In the genomic region with DNA sequence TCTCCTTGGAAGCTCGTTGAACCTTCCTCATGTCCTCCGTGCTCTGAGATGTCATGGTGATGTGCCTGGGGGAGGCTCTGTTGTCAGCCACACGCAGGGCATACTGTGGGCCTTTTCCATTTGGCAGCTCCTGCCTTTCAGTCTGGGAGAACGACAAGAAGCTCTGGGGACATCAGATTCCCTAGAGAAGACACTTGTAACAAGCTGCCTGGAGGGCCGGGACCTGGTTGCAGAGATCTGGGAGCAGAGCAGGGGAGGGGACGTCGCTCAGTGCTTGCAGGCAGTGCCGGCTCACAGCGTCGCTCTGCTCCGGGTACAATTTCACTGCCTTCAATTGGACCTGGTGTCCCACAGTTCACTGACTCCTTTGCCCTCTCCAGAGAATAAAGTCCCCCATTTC, we compare ENCODE assay signal across 29 cellular contexts. TPM values are rescaled to one million over a fixed set of nuclear protein-coding genes. Genes with fewer than 3 reads are reported as not detected.
DNase-seq lines count a peak whose midpoint lies in the region; ATAC-seq, FAIRE-seq and TF ChIP-seq lines count a peak whose summit lies in the region.
"Had no signal": no experiment of that assay in that cellular context is flagged by ENCODE, and none has a peak within 500 bp of the region (broad histone marks: within the 10 kb centered on the region; RNA-seq: fewer than 3 reads in every experiment).

No MANE protein-coding gene starts in this region.

- H3K9me3 ChIP-seq in HepG2 (ENCODE audit: low read length) (no peaks in the 10 kb centered on the region), right lobe of liver (no peaks in the 10 kb centered on the region), Panc1 (ENCODE audit: control insufficient read depth, insufficient read depth, low read depth, low read length) (no peaks in the 10 kb centered on the region), testis (no peaks in the 10 kb centered on the region)
- H3K9me3 ChIP-seq: Caco-2, SK-N-SH had no signal

- no peaks in the 10 kb centered on the region for H3K79me2 ChIP-seq in HepG2 (ENCODE audit: insufficient read depth, low read length)

- BruUV-seq in HepG2 (replicated peaks; lab: Mats Ljungman, UMichigan) (no TSS peak), Panc1 (replicated peaks; lab: Mats Ljungman, UMichigan) (no TSS peak)

- peak overlapping the region; percentile 18; the same call in 1 of the 2 replicates for H3K4me2 ChIP-seq in HepG2 (ENCODE audit: low read depth, low read length)
- H3K4me2 ChIP-seq: SK-N-SH had no signal

- H3K27me3 ChIP-seq in HepG2 (ENCODE audit: control insufficient read depth in 1 of 2, insufficient read depth in 2 of 2, low read length in 2 of 2), result peaks cover 1 to 11% of the 10 kb centered on the region in 2 experiments; a peak in 3 of 5 replicates
- H3K27me3 ChIP-seq in right lobe of liver, result no peaks in the 10 kb centered on the region
- H3K27me3 ChIP-seq in Panc1 (ENCODE audit: control insufficient read depth, insufficient read depth, low read length), result no peaks in the 10 kb centered on the region; the same call in 1 of the 2 replicates
- no peaks in the 10 kb centered on the region for H3K27me3 ChIP-seq in testis

- peak overlapping the region; percentile 78 for H3K27ac Mint-ChIP-seq in nephron progenitor cell

- peak; percentile 58 for ATAC-seq in HepG2
- no peak for ATAC-seq in right lobe of liver
- peak; percentile 42; the same call in 1 of the 2 replicates for ATAC-seq in Panc1
- ATAC-seq: HCT116, PC-3 had no signal

- intact Hi-C loops in HepG2 (cut with micrococcal nuclease; ENCODE audit: unreplicated experiment) (no loop called here), right lobe of liver (cut with DNase I) (no loop called here), Panc1 (cut with micrococcal nuclease; ENCODE audit: unreplicated experiment) (no loop called here), testis (cut with DNase I; ENCODE audit: low total_unique reads) (no loop called here)

- no peak overlapping the region for H3K4me3 ChIP-seq in HepG2 (replicated peaks in 1 of 3; ENCODE audit: insufficient read depth in 1 of 3, low read depth in 2 of 3, low read length in 3 of 3)
- H3K4me3 ChIP-seq in right lobe of liver, result no peak overlapping the region
- no peak overlapping the region for H3K4me3 ChIP-seq in Panc1 (ENCODE audit: low read depth in 2 of 2, low read length in 2 of 2)
- H3K4me3 ChIP-seq in testis, result no peak overlapping the region

- CTCF ChIA-PET in HepG2 (lab: Yijun Ruan, JAX; ENCODE audit: low intra/inter-chr PET ratio, low total read pairs), result no interaction called here
- CTCF ChIA-PET in Panc1 (lab: Charles Lee), result no interaction called here

- H3K4me3 Mint-ChIP-seq in nephron progenitor cell, result no peak overlapping the region
- H3K4me3 Mint-ChIP-seq: CD4-positive, CD25-positive, alpha-beta regulatory T cell had no signal

- no peak for TF ChIP-seq EP300 in HepG2 (IDR thresholded peaks at IDR 0.05; ENCODE audit: low read depth in 2 of 2, low read length in 2 of 2)
- no peak for TF ChIP-seq EP300 in HepG2 (CRISPR knock-in tag; IDR thresholded peaks at IDR 0.05; ENCODE audit: borderline replicate concordance)

- in situ Hi-C loops in HepG2 (cut with HindIII; ENCODE audit: extremely low pct_ligation_motif_present, low pct_unique_long_range_greater_than_20kb) (no loop called here), Panc1 (cut with HindIII; ENCODE audit: low pct_unique_long_range_greater_than_20kb, low sequenced_read_pairs) (no loop called here)

- H3K9ac ChIP-seq in HepG2 (ENCODE audit: insufficient read depth, low read depth, low read length), result no peak overlapping the region
- H3K9ac ChIP-seq: SK-N-SH had no signal

- no peak for TF ChIP-seq RAD21 in HepG2 (CRISPR knock-in tag; IDR thresholded peaks at IDR 0.05)

- H3K36me3 ChIP-seq in HepG2 (replicated peaks in 1 of 2; ENCODE audit: control insufficient read depth in 1 of 2, insufficient read depth in 2 of 2, low read length in 2 of 2) (no peaks in the 10 kb centered on the region), right lobe of liver (no peaks in the 10 kb centered on the region), Panc1 (ENCODE audit: control insufficient read depth, insufficient read depth, low read length) (no peaks in the 10 kb centered on the region), testis (ENCODE audit: low read depth, missing control alignments) (no peaks in the 10 kb centered on the region)

- TF ChIP-seq CTCF in HepG2 (CRISPR knock-in tag; IDR thresholded peaks at IDR 0.05) (no peak), right lobe of liver (IDR thresholded peaks at IDR 0.05) (no peak), Panc1 (IDR thresholded peaks at IDR 0.05) (no peak), nephron progenitor cell (IDR thresholded peaks at IDR 0.05) (no peak), testis (IDR thresholded peaks at IDR 0.05) (no peak)

- H3K27me3 Mint-ChIP-seq in nephron progenitor cell (ENCODE audit: low read depth, poor library complexity), result peaks cover 14% of the 10 kb centered on the region
- H3K27me3 Mint-ChIP-seq: CD4-positive, CD25-positive, alpha-beta regulatory T cell had no signal

- no peak for FAIRE-seq in HepG2 (lab: Jason Lieb, UNC)
- FAIRE-seq: GM12891, H1 had no signal

- WGBS in HepG2 (ENCODE audit: low lambda C conversion rate), result 14% methylated on average over 2 of the region's 11 CpGs
- WGBS in right lobe of liver (ENCODE audit: insufficient coverage, low coverage, low lambda C conversion rate, missing lambda C conversion rate), result 67% methylated on average over 7 of the region's 11 CpGs
- 43 to 50% methylated on average over 2 to 11 of the region's 11 CpGs for WGBS in testis, 2 donors

- no peak overlapping the region for H2AFZ ChIP-seq in HepG2 (ENCODE audit: low read length)

- no peaks in the 10 kb centered on the region for H3K4me1 ChIP-seq in HepG2 (ENCODE audit: insufficient read depth, low read length)
- H3K4me1 ChIP-seq in right lobe of liver, result no peaks in the 10 kb centered on the region
- H3K4me1 ChIP-seq in Panc1 (ENCODE audit: control insufficient read depth, insufficient read depth, low read length), result no peaks in the 10 kb centered on the region
- peaks cover 4% of the 10 kb centered on the region for H3K4me1 ChIP-seq in testis
- H3K4me1 ChIP-seq: Caco-2 had no signal

- no peaks in the 10 kb centered on the region for H4K20me1 ChIP-seq in HepG2 (ENCODE audit: insufficient read depth, low read length)

- TF ChIP-seq POLR2A in HepG2 (IDR thresholded peaks at IDR 0.05; ENCODE audit: insufficient read depth in 1 of 2, low read depth in 2 of 2, low read length in 2 of 2), result no peak
- TF ChIP-seq POLR2A in right lobe of liver (IDR thresholded peaks at IDR 0.05), result no peak
- no peak for TF ChIP-seq POLR2A in testis (IDR thresholded peaks at IDR 0.05)

- peaks cover 29% of the 10 kb centered on the region for H3K4me1 Mint-ChIP-seq in nephron progenitor cell

- no peaks in the 10 kb centered on the region for H3K36me3 Mint-ChIP-seq in nephron progenitor cell (ENCODE audit: low read depth)
- H3K36me3 Mint-ChIP-seq: CD4-positive, CD25-positive, alpha-beta regulatory T cell had no signal

- POLR2A ChIA-PET in HepG2 (lab: Yijun Ruan, JAX) (no interaction called here), Panc1 (lab: Charles Lee) (no interaction called here)

- H3K9me3 Mint-ChIP-seq in nephron progenitor cell, result peaks cover 85% of the 10 kb centered on the region

- H3K27ac ChIP-seq in HepG2 (ENCODE audit: extremely low read length, insufficient read depth, low read length) (no peak overlapping the region), right lobe of liver (no peak overlapping the region), Panc1 (ENCODE audit: low read length) (no peak overlapping the region), testis (peak overlapping the region in 1 of 2 donors; percentile 50)

- DNase-seq in HepG2 (ENCODE audit: low spot score), result no peak
- no peak for DNase-seq in right lobe of liver
- DNase-seq in Panc1 (ENCODE audit: low read depth, low spot score), result no peak
- no peak for DNase-seq in nephron progenitor cell
- peak; percentile 38 for DNase-seq in testis
- no peak for DNase-seq in NCI-H510A treated with DMSO at 0.1 percent for 48 hours (lab: John Stamatoyannopoulos, UW)
- DNase-seq in cerebellar cortex (ENCODE audit: low spot score), result no peak
- no peak for DNase-seq in SK-N-DZ (ENCODE audit: low spot score)
- DNase-seq: AML-193; Caco-2; CD4-positive, CD25-positive, alpha-beta regulatory T cell; DMS 273 treated with DMSO at 0.1 percent for 48 hours; DMS79 treated with DMSO at 0.1 percent for 48 hours; MM.1S; NCI-H1048; NCI-H1436 treated with DMSO at 0.1 percent for 48 hours; NCI-H1930; NCI-H2171; NCI-H446; NCI-H526 treated with DMSO at 0.1 percent for 48 hours; PC-3; RPMI8226; SHP77 treated with DMSO at 0.1 percent for 48 hours; SK-N-SH had no signal

RNA-seq across cellular contexts. Expression of a gene that starts 19.0 kb away (rescaled TPM):
- 16.4 and 18.1 TPM in 2 replicates for total RNA-seq in HepG2 (2016; rRNA removed; fragmentation: Illumina TruSeq; extraction: Trizol)
- 12.6 and 12.7 TPM in 2 replicates for total RNA-seq in HepG2 (2016; cell fraction: cytosol; rRNA removed; fragmentation: Illumina TruSeq; extraction: Trizol; ENCODE audit: low read depth)
- 15.3 and 17.0 TPM in 2 replicates for total RNA-seq in HepG2 (2016; cell fraction: insoluble cytoplasmic fraction; rRNA removed; fragmentation: Illumina TruSeq; extraction: Trizol)
- total RNA-seq in HepG2 (2016; cell fraction: membrane; rRNA removed; fragmentation: Illumina TruSeq; extraction: Trizol), result 27.1 and 27.7 TPM in 2 replicates
- total RNA-seq in HepG2 (2016; cell fraction: nucleus; rRNA removed; fragmentation: Illumina TruSeq; extraction: Trizol), result 18.4 and 26.4 TPM in 2 replicates
- 7.9 and 8.0 TPM in 2 replicates for polyA plus RNA-seq in HepG2 (2011; rRNA removed)
- polyA plus RNA-seq in HepG2 (2011; cell fraction: cytosol; rRNA removed), result 4.6 and 4.7 TPM in 2 replicates
- 19.4 and 22.3 TPM in 2 replicates for polyA plus RNA-seq in HepG2 (2011; cell fraction: nucleus; rRNA removed)
- 8.3 and 9.6 TPM in 2 replicates for polyA plus RNA-seq in HepG2 (2012)
- polyA plus RNA-seq in HepG2 (2016; cell fraction: cytosol; fragmentation: Illumina TruSeq; extraction: Trizol; ENCODE audit: low read depth), result 15.2 and 15.6 TPM in 2 replicates
- polyA plus RNA-seq in HepG2 (2016; cell fraction: insoluble cytoplasmic fraction; fragmentation: Illumina TruSeq; extraction: Trizol; ENCODE audit: low read depth), result 11.9 and 15.9 TPM in 2 replicates
- polyA plus RNA-seq in HepG2 (2016; cell fraction: membrane; fragmentation: Illumina TruSeq; extraction: Trizol; ENCODE audit: low read depth), result 22.5 and 23.0 TPM in 2 replicates
- 21.4 and 24.2 TPM in 2 replicates for polyA plus RNA-seq in HepG2 (2016; cell fraction: nucleus; fragmentation: Illumina TruSeq; extraction: Trizol; ENCODE audit: insufficient read depth, low read depth)
- polyA minus RNA-seq in HepG2 (2011; rRNA and poly(A)+ RNA removed; ENCODE audit: low replicate concordance), result 17.0 and 27.8 TPM in 2 replicates
- polyA minus RNA-seq in HepG2 (2011; cell fraction: cytosol; rRNA and poly(A)+ RNA removed), result 3.6 and 5.0 TPM in 2 replicates
- 33.7 and 39.8 TPM in 2 replicates for polyA minus RNA-seq in HepG2 (2011; cell fraction: nucleus; rRNA and poly(A)+ RNA removed)
- 10 to 100 TPM; 14.1 to 18.4 (median 16.0) TPM for total RNA-seq in right lobe of liver
- 88.9 TPM for total RNA-seq in Panc1 (2021; ENCODE audit: unreplicated experiment)
- 49.7 TPM for polyA plus RNA-seq in Panc1 (2012; ENCODE audit: insufficient read length)
- total RNA-seq in testis, result 10 to 100 TPM; 85.4 to 86.4 TPM
- polyA plus RNA-seq in testis (ENCODE audit: insufficient read depth, low read depth, low replicate concordance), result 25.0 TPM
- polyA plus RNA-seq in SK-N-DZ (2014; cell fraction: cytosol; rRNA removed), result 17.5 and 26.9 TPM in 2 replicates
- polyA plus RNA-seq in SK-N-DZ (2014; cell fraction: nucleus; rRNA removed), result 23.3 and 27.8 TPM in 2 replicates

RNA-seq across cellular contexts. Expression of a gene that starts 27.5 kb away (rescaled TPM):
- not detected in 2 replicates for total RNA-seq in HepG2 (2016; rRNA removed; fragmentation: Illumina TruSeq; extraction: Trizol)
- not detected in 2 replicates for total RNA-seq in HepG2 (2016; cell fraction: cytosol; rRNA removed; fragmentation: Illumina TruSeq; extraction: Trizol; ENCODE audit: low read depth)
- not detected in 2 replicates for total RNA-seq in HepG2 (2016; cell fraction: insoluble cytoplasmic fraction; rRNA removed; fragmentation: Illumina TruSeq; extraction: Trizol)
- total RNA-seq in HepG2 (2016; cell fraction: membrane; rRNA removed; fragmentation: Illumina TruSeq; extraction: Trizol), result not detected in 2 replicates
- total RNA-seq in HepG2 (2016; cell fraction: nucleus; rRNA removed; fragmentation: Illumina TruSeq; extraction: Trizol), result not detected in 2 replicates
- polyA plus RNA-seq in HepG2 (2011; rRNA removed), result not detected in 2 replicates
- not detected in 2 replicates for polyA plus RNA-seq in HepG2 (2011; cell fraction: cytosol; rRNA removed)
- not detected in 2 replicates for polyA plus RNA-seq in HepG2 (2011; cell fraction: nucleus; rRNA removed)
- not detected in 2 replicates for polyA plus RNA-seq in HepG2 (2012)
- polyA plus RNA-seq in HepG2 (2016; cell fraction: cytosol; fragmentation: Illumina TruSeq; extraction: Trizol; ENCODE audit: low read depth), result not detected in 2 replicates
- polyA plus RNA-seq in HepG2 (2016; cell fraction: insoluble cytoplasmic fraction; fragmentation: Illumina TruSeq; extraction: Trizol; ENCODE audit: low read depth), result not detected in 2 replicates
- polyA plus RNA-seq in HepG2 (2016; cell fraction: membrane; fragmentation: Illumina TruSeq; extraction: Trizol; ENCODE audit: low read depth), result not detected in 2 replicates
- not detected in 2 replicates for polyA plus RNA-seq in HepG2 (2016; cell fraction: nucleus; fragmentation: Illumina TruSeq; extraction: Trizol; ENCODE audit: insufficient read depth, low read depth)
- polyA minus RNA-seq in HepG2 (2011; rRNA and poly(A)+ RNA removed; ENCODE audit: low replicate concordance), result not detected in 2 replicates
- polyA minus RNA-seq in HepG2 (2011; cell fraction: cytosol; rRNA and poly(A)+ RNA removed), result not detected in 2 replicates
- polyA minus RNA-seq in HepG2 (2011; cell fraction: nucleus; rRNA and poly(A)+ RNA removed), result not detected in 2 replicates
- total RNA-seq in right lobe of liver, result not detected
- total RNA-seq in Panc1 (2021; ENCODE audit: unreplicated experiment), result not detected
- polyA plus RNA-seq in Panc1 (2012; ENCODE audit: insufficient read length), result not detected
- total RNA-seq in testis, result under 1 TPM in 1 of 2 donors, not detected in 1; 0.31 TPM
- not detected for polyA plus RNA-seq in testis (ENCODE audit: insufficient read depth, low read depth, low replicate concordance)
- not detected in 2 replicates for polyA plus RNA-seq in SK-N-DZ (2014; cell fraction: cytosol; rRNA removed)
- not detected in 2 replicates for polyA plus RNA-seq in SK-N-DZ (2014; cell fraction: nucleus; rRNA removed)
- total RNA-seq: A172; Caco-2; CD4-positive, CD25-positive, alpha-beta regulatory T cell; H1; PC-3 had no signal
- polyA plus RNA-seq: AG04450; CD4-positive, CD25-positive, alpha-beta regulatory T cell; H1; SK-N-SH had no signal

Comparison
In these comparisons a context has a peak if more than half of its experiments do, and no peak if none do; other contexts are left out.
1. ATAC-seq: peak in HepG2 (single experiment) and Panc1 (single experiment); none in right lobe of liver (0 of 4).